Comparison of ENCODE assay signal across 8 cellular contexts in the genomic region with DNA sequence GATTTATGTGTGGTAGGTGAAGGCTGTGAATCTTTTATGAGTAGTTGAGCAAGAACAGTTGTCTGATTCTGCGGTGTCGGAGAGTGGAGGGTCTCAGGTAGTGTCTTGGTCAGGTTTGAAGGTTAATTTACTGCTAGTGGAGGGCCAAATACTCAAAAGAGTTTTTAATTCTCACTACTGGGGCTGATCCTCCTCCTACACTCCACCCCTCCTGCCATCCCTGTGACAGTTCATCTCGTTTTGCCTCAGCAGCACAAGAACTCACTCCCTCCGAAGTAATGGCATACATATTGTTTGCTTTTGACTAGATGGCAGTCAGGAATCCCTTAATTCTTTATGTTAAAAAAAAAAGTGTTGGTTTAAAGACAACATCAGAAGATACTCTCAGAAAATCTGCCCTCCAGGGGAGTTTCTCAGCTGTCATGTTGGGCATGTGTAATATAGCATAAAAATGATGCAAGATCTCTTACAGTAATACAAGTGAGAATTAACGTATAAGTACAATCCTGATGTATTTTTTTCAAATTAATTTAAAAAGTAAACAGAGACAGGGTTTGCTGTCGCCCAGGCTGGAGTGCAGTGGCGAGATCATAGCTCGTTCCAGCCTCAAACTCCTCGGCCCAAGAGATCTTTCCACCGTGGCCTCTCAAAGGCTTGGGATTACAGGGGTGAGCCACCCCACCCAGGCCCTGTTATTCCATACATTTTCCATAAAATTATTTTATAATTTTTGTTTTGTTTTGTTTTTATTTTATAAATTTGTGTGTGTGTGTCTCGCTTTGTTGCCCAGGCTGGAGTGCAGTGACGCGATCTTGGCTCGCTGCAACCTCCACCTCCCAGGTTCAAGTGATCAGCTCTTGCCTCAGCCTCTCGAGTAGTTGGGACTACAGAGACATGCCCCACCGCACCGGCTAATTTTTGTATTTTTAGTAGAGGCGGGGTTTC. TPM values are rescaled to one million over a fixed set of nuclear protein-coding genes. Genes with fewer than 3 reads are reported as not detected.
DNase-seq lines count a peak whose midpoint lies in the region; TF ChIP-seq lines count a peak whose summit lies in the region.

No MANE protein-coding gene starts in this region.

- intact Hi-C loops in Calu3 (cut with micrococcal nuclease; ENCODE audit: unreplicated experiment), result loop anchor here (10.0 kb wide), 1 partner anchor 185 kb away; no protein-coding TSS in a partner anchor

- TF ChIP-seq CTCF in Calu3 (IDR thresholded peaks at IDR 0.05; ENCODE audit: unreplicated experiment) (no peak), NB4 (IDR thresholded peaks at IDR 0.05; ENCODE audit: low read depth, low read length) (no peak), nephron (IDR thresholded peaks at IDR 0.05; ENCODE audit: unreplicated experiment in 3 of 3) (no peak), GM13977 (IDR thresholded peaks at IDR 0.05; ENCODE audit: extremely low read depth, insufficient read depth, missing control alignments) (no peak)

- H3K4me1 Mint-ChIP-seq in Calu3 (ENCODE audit: low read depth, unreplicated experiment), result peaks cover 34% of the 10 kb centered on the region
- H3K4me1 Mint-ChIP-seq in nephron, result peaks cover 18% of the 10 kb centered on the region

- in situ Hi-C loops in GM13977 (cut with MboI; ENCODE audit: low pct_unique_long_range_greater_than_20kb, low sequenced_read_pairs, unreplicated experiment), result no loop called here

- H3K27me3 Mint-ChIP-seq in Calu3 (ENCODE audit: unreplicated experiment) (no peaks in the 10 kb centered on the region), nephron (ENCODE audit: low read depth) (no peaks in the 10 kb centered on the region)

- peaks cover 24% of the 10 kb centered on the region for H3K36me3 Mint-ChIP-seq in Calu3 (ENCODE audit: insufficient read depth, unreplicated experiment)
- H3K36me3 Mint-ChIP-seq in nephron (ENCODE audit: low read depth), result peaks cover 9% of the 10 kb centered on the region

- H3K27ac Mint-ChIP-seq in Calu3 (ENCODE audit: unreplicated experiment), result peak overlapping the region; percentile 81
- H3K27ac Mint-ChIP-seq in nephron, result peak overlapping the region; percentile 66 to 93 (median 89)

- peak overlapping the region; percentile 19 for H3K27ac ChIP-seq in cingulate gyrus (ENCODE audit: low read depth, low read length)

- BruUV-seq in Calu3 (replicated peaks; lab: Mats Ljungman, UMichigan), result no TSS peak

- H3K4me3 ChIP-seq in NB4 (ENCODE audit: low read depth, low read length), result peak overlapping the region; percentile 95

- TF ChIP-seq POLR2A in NB4 (IDR thresholded peaks at IDR 0.05; ENCODE audit: extremely low read depth, insufficient read length), result no peak

- DNase-seq in Calu3 (no peak), NB4 (ENCODE audit: low read depth) (peak; percentile 31), GM13977 (ENCODE audit: low spot score) (no peak), NCI-H2029 (lab: John Stamatoyannopoulos, UW) (no peak), COLO668 (lab: John Stamatoyannopoulos, UW; ENCODE audit: unreplicated experiment) (no peak)
- no peak for DNase-seq in stimulated activated naive CD4-positive, alpha-beta T cell (lab: John Stamatoyannopoulos, UW)

- H3K4me3 Mint-ChIP-seq in Calu3 (ENCODE audit: low read depth, unreplicated experiment) (peak overlapping the region; percentile 94), nephron (peak overlapping the region; percentile 91 to 97 (median 96))

- H3K9me3 Mint-ChIP-seq in Calu3 (ENCODE audit: low read depth, unreplicated experiment) (no peaks in the 10 kb centered on the region), nephron (no peaks in the 10 kb centered on the region)

- CTCF ChIA-PET in Calu3 (lab: Charles Lee), result interaction anchor here (1.2 kb wide), 1 partner anchor 14 kb away, joined by 3 read pairs; no protein-coding TSS in a partner anchor

RNA-seq across cellular contexts. Expression of gene FAR1, which starts 1.3 kb away (rescaled TPM):
- 98.9 and 99.6 TPM in 2 replicates for total RNA-seq in Calu3 (2022)
